ENCODE assay signal across 27 cellular contexts in the genomic region with DNA sequence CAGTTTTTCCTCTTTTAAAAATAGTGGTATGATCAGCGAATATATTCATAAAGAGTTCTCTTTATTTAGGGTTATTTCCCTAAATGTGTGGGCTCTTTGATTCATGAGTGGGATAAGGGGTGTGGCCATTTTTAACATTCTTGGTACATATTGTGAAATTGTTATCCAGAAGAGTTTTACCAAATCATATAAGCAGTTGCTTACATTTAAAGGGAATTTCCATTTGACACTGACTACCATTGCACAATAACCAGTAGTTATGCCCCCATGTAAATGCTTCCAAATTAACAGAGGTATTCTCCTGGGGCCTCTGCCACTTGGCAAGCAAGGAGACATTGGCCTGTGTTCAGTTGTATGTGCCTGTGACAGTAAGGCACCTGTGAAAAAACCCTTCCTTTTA. TPM values are rescaled to one million over a fixed set of nuclear protein-coding genes. Genes with fewer than 3 reads are reported as not detected.
"Had no signal": no experiment of that assay in that cellular context is flagged by ENCODE, and none has a peak within 500 bp of the region (broad histone marks: within the 10 kb centered on the region; RNA-seq: fewer than 3 reads in every experiment).

No MANE protein-coding gene starts in this region.

- H3K9me3 Mint-ChIP-seq: activated CD8-positive, alpha-beta T cell treated with anti-CD3 and anti-CD28 coated beads for 36 hours; activated naive CD4-positive, alpha-beta T cell treated with anti-CD3 and anti-CD28 coated beads, Interleukin-2, amount 50 U/mL, for 24 hours; activated T-helper 1 cell treated with anti-CD3 and anti-CD28 coated beads, Interleukin-12 subunit alpha, Interleukin-12 subunit beta, Interleukin-2, Interleukin-4 antibody, amounts not matched to agents 30 ng/mL and 10 ng/mL and 1 ng/mL, durations not matched to agents 14 hours and 24 hours and 36 hours; T-cell had no signal

- H3K9me3 ChIP-seq: ascending aorta, body of pancreas had no signal

- H3K27me3 ChIP-seq: ascending aorta, body of pancreas had no signal

- H3K4me3 ChIP-seq: ascending aorta, body of pancreas, SK-N-MC had no signal

- H3K4me1 Mint-ChIP-seq: activated CD4-positive, alpha-beta T cell treated with anti-CD3 and anti-CD28 coated beads for 36 hours; activated naive CD4-positive, alpha-beta T cell treated with anti-CD3 and anti-CD28 coated beads, Interleukin-2, amount 50 U/mL, for 24 hours; T-cell had no signal

- H3K27ac ChIP-seq: ascending aorta, body of pancreas, SK-N-MC, VCaP had no signal

- H3K36me3 ChIP-seq: ascending aorta had no signal

- H3K4me1 ChIP-seq: ascending aorta, body of pancreas had no signal

- H3K27me3 Mint-ChIP-seq: activated naive CD4-positive, alpha-beta T cell treated with anti-CD3 and anti-CD28 coated beads, Interleukin-2, amount 50 U/mL, for 24 hours had no signal

- ATAC-seq: activated CD4-positive, alpha-beta T cell treated with anti-CD3 and anti-CD28 coated beads for 36 hours; activated CD8-positive, alpha-beta T cell treated with anti-CD3 and anti-CD28 coated beads for 36 hours; body of pancreas; PC-3; T-cell had no signal

- DNase-seq: activated CD4-positive, alpha-beta T cell treated with anti-CD3 and anti-CD28 coated beads for 36 hours; activated CD8-positive, alpha-beta memory T cell treated with anti-CD3 and anti-CD28 coated beads, Interleukin-2, amount 50 U/mL, for 4 hours; activated CD8-positive, alpha-beta T cell treated with anti-CD3 and anti-CD28 coated beads for 36 hours; activated effector memory CD4-positive, alpha-beta T cell treated with Interleukin-2 at 50 U/mL for 16 hours; activated naive CD4-positive, alpha-beta T cell; amniotic stem cell; body of pancreas; central memory CD4-positive, alpha-beta T cell; Kasumi-1; KBM-7; NCI-H1092 treated with DMSO at 0.1 percent for 48 hours; NCI-H1436; NCI-H1694 treated with DMSO at 0.1 percent for 48 hours; NCI-H2029 treated with DMSO at 0.1 percent for 48 hours; NCI-H345; NCI-H510A; NCI-H526 treated with DMSO at 0.1 percent for 48 hours; PC-3; T-cell; T-helper 2 cell; T1000 had no signal

- H3K27ac Mint-ChIP-seq: activated CD4-positive, alpha-beta T cell treated with anti-CD3 and anti-CD28 coated beads for 36 hours; activated CD8-positive, alpha-beta T cell treated with anti-CD3 and anti-CD28 coated beads for 36 hours; activated naive CD4-positive, alpha-beta T cell treated with anti-CD3 and anti-CD28 coated beads, Interleukin-2, amount 50 U/mL, for 24 hours; activated T-helper 1 cell treated with anti-CD3 and anti-CD28 coated beads, Interleukin-12 subunit alpha, Interleukin-12 subunit beta, Interleukin-2, Interleukin-4 antibody, amounts not matched to agents 30 ng/mL and 10 ng/mL and 1 ng/mL, durations not matched to agents 14 hours and 24 hours and 36 hours; T-cell had no signal

- H3K36me3 Mint-ChIP-seq: activated naive CD4-positive, alpha-beta T cell treated with anti-CD3 and anti-CD28 coated beads, Interleukin-2, amount 50 U/mL, for 24 hours; T-cell had no signal

- H3K4me3 Mint-ChIP-seq: activated CD4-positive, alpha-beta T cell treated with anti-CD3 and anti-CD28 coated beads for 36 hours; activated CD8-positive, alpha-beta T cell treated with anti-CD3 and anti-CD28 coated beads for 36 hours; activated naive CD4-positive, alpha-beta T cell treated with anti-CD3 and anti-CD28 coated beads, Interleukin-2, amount 50 U/mL, for 24 hours; activated T-helper 1 cell treated with anti-CD3 and anti-CD28 coated beads, Interleukin-12 subunit alpha, Interleukin-12 subunit beta, Interleukin-2, Interleukin-4 antibody, amounts not matched to agents 30 ng/mL and 10 ng/mL and 1 ng/mL, durations not matched to agents 14 hours and 24 hours and 36 hours; T-cell had no signal

RNA-seq across cellular contexts. Expression of a gene that starts 27.2 kb away (rescaled TPM):
- total RNA-seq: activated CD4-positive, alpha-beta T cell treated with anti-CD3 and anti-CD28 coated beads for 36 hours; activated CD8-positive, alpha-beta T cell treated with anti-CD3 and anti-CD28 coated beads for 36 hours; activated T-helper 1 cell treated with anti-CD3 and anti-CD28 coated beads, Interleukin-12 subunit alpha, Interleukin-12 subunit beta, Interleukin-2, Interleukin-4 antibody, amounts not matched to agents 30 ng/mL and 10 ng/mL and 1 ng/mL, durations not matched to agents 14 hours and 24 hours and 36 hours; ascending aorta; bronchial epithelial cell; PC-3; T-cell had no signal

RNA-seq across cellular contexts. Expression of a gene that starts 34.0 kb away (rescaled TPM):
- total RNA-seq: activated CD8-positive, alpha-beta T cell treated with anti-CD3 and anti-CD28 coated beads for 36 hours; ascending aorta; body of pancreas; bronchial epithelial cell; PC-3; T-cell had no signal
